ENCODE assay signal across 9 cellular contexts in genomic region chr2:17976871-17977746, GRCh38.
DNase-seq lines count a peak whose midpoint lies in the region; ATAC-seq, FAIRE-seq and TF ChIP-seq lines count a peak whose summit lies in the region.
"Had no signal": no experiment of that assay in that cellular context is flagged by ENCODE, and none has a peak within 500 bp of the region (broad histone marks: within the 10 kb centered on the region; RNA-seq: fewer than 3 reads in every experiment).

No MANE protein-coding gene starts in this region.

- H3K36me3 ChIP-seq in BJ (ENCODE audit: control insufficient read depth, insufficient read depth, low read length) (no peaks in the 10 kb centered on the region), SJSA1 (no peaks in the 10 kb centered on the region)

- intact Hi-C loops in head of caudate nucleus (cut with DNase I): no loop called here

- TF ChIP-seq CTCF in BJ (IDR thresholded peaks at IDR 0.05; ENCODE audit: insufficient read depth, low read depth, low read length) (no peak), fibroblast of villous mesenchyme (IDR thresholded peaks at IDR 0.05; ENCODE audit: insufficient read depth, low read depth, low read length) (no peak)

- no peak for FAIRE-seq in GM12892 (lab: Jason Lieb, UNC)

- H3K27me3 ChIP-seq in BJ (ENCODE audit: control insufficient read depth, insufficient read depth, low read length): no peaks in the 10 kb centered on the region
- H3K27me3 ChIP-seq in SJSA1 (replicated peaks): no peaks in the 10 kb centered on the region

- DNase-seq in BJ (ENCODE audit: low read depth) (peak; percentile 98), SJSA1 (ENCODE audit: low read depth in 1 of 2, low spot score in 2 of 2) (peak; percentile 92 to 98), fibroblast of villous mesenchyme (ENCODE audit: low read depth) (peak; percentile 100), pons (ENCODE audit: low spot score) (peak; percentile 15), head of caudate nucleus (no peak), GM12892 (ENCODE audit: insufficient read length) (no peak)
- DNase-seq: Caco-2 had no signal

- no peak for ATAC-seq in HG03139 (IDR thresholded peaks at IDR 0.05; ENCODE audit: unreplicated experiment)
- no peak for ATAC-seq in GM21423 (IDR thresholded peaks at IDR 0.05; ENCODE audit: unreplicated experiment)

- no peaks in the 10 kb centered on the region for H3K9me3 ChIP-seq in SJSA1 (replicated peaks)
- H3K9me3 ChIP-seq: Caco-2 had no signal

- POLR2A ChIA-PET in BJ (lab: Charles Lee): interaction anchor here (0.5 to 0.7 kb wide), 2 partner anchors 90 to 1371 kb away, joined by 3 to 4 read pairs; no protein-coding TSS in a partner anchor

- no peak for TF ChIP-seq POLR2A in GM12892 (IDR thresholded peaks at IDR 0.05; ENCODE audit: low read depth, low read length)

- peaks cover 41% of the 10 kb centered on the region for H3K4me1 ChIP-seq in SJSA1 (replicated peaks)
- H3K4me1 ChIP-seq: Caco-2 had no signal

- H3K4me3 ChIP-seq in BJ (ENCODE audit: low read depth, low read length) (no peak overlapping the region), SJSA1 (no peak overlapping the region), fibroblast of villous mesenchyme (ENCODE audit: low read depth, low read length) (no peak overlapping the region)

- H3K27ac ChIP-seq in SJSA1: peak overlapping the region; percentile 95

- CTCF ChIA-PET in BJ (lab: Yijun Ruan, JAX): interaction anchor here (0.7 to 1.0 kb wide), 3 partner anchors 86 to 1606 kb away, joined by 3 to 4 read pairs (median 3); no protein-coding TSS in a partner anchor

Comparison
In these comparisons a context has a peak if more than half of its experiments do, and no peak if none do; other contexts are left out.
1. DNase-seq: peak in BJ (single experiment), SJSA1 (2 of 2), fibroblast of villous mesenchyme (single experiment) and pons (single experiment); none in head of caudate nucleus (0 of 42) and GM12892 (single experiment).